In the genomic region with DNA sequence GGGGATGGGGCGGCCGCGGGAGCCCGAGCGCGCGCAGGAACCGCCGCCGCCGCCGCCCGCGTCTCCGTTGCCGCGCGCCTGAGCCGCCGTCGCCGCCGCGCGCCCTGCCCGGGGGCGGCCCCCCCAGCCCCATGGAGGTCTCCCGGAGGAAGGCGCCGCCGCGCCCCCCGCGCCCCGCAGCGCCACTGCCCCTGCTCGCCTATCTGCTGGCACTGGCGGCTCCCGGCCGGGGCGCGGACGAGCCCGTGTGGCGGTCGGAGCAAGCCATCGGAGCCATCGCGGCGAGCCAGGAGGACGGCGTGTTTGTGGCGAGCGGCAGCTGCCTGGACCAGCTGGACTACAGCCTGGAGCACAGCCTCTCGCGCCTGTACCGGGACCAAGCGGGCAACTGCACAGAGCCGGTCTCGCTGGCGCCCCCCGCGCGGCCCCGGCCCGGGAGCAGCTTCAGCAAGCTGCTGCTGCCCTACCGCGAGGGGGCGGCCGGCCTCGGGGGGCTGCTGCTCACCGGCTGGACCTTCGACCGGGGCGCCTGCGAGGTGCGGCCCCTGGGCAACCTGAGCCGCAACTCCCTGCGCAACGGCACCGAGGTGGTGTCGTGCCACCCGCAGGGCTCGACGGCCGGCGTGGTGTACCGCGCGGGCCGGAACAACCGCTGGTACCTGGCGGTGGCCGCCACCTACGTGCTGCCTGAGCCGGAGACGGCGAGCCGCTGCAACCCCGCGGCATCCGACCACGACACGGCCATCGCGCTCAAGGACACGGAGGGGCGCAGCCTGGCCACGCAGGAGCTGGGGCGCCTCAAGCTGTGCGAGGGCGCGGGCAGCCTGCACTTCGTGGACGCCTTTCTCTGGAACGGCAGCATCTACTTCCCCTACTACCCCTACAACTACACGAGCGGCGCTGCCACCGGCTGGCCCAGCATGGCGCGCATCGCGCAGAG, we compare ENCODE assay signal across 8 cellular contexts. TPM values are rescaled to one million over a fixed set of nuclear protein-coding genes. Genes with fewer than 3 reads are reported as not detected.
DNase-seq lines count a peak whose midpoint lies in the region; ATAC-seq and TF ChIP-seq lines count a peak whose summit lies in the region.

No MANE protein-coding gene starts in this region.

- H3K4me3 Mint-ChIP-seq in CD4-positive, alpha-beta T cell = peak overlapping the region; percentile 89

- no peaks in the 10 kb centered on the region for H3K36me3 ChIP-seq in SU-DHL-6 (ENCODE audit: low read length)
- H3K36me3 ChIP-seq in body of pancreas (replicated peaks in 1 of 2; ENCODE audit: insufficient read depth in 1 of 2, low read depth in 2 of 2) = no peaks in the 10 kb centered on the region
- no peaks in the 10 kb centered on the region for H3K36me3 ChIP-seq in iPS-20b (ENCODE audit: insufficient read depth, low read depth, low read length)

- H3K4me1 Mint-ChIP-seq in CD4-positive, alpha-beta T cell (ENCODE audit: low read depth) = peaks cover 38% of the 10 kb centered on the region

- ATAC-seq in CD4-positive, alpha-beta T cell (ENCODE audit: poor library complexity) = peak; percentile 33
- ATAC-seq in HG03342 (IDR thresholded peaks at IDR 0.05; ENCODE audit: unreplicated experiment) = peak; percentile 30
- ATAC-seq in body of pancreas = peak; percentile 6

- intact Hi-C loops in CD4-positive, alpha-beta T cell (cut with DNase I, micrococcal nuclease) = loop anchor here (2.0 to 10.0 kb wide), 7 partner anchors 60 to 1396 kb away; a partner anchor contains a TSS
- intact Hi-C loops in body of pancreas (cut with DNase I) = no loop called here

- no peak overlapping the region for H3K27ac ChIP-seq in CD4-positive, alpha-beta T cell (ENCODE audit: low read depth, low read length)
- peak overlapping the region; percentile 62 for H3K27ac ChIP-seq in SU-DHL-6 (ENCODE audit: low read depth, low read length)
- H3K27ac ChIP-seq in body of pancreas = peak overlapping the region in 1 of 4 donors; percentile 23
- H3K27ac ChIP-seq in iPS-20b (ENCODE audit: low read length) = no peak overlapping the region

- CTCF ChIA-PET in CD4-positive, alpha-beta T cell (lab: Charles Lee) = interaction anchor here (0.6 to 1.6 kb wide), 6 partner anchors 15 to 646 kb away, joined by 3 to 5 read pairs (median 4); no protein-coding TSS in a partner anchor

- no peaks in the 10 kb centered on the region for H3K27me3 ChIP-seq in CD4-positive, alpha-beta T cell (ENCODE audit: control insufficient read depth, insufficient read depth, low read length)
- H3K27me3 ChIP-seq in SU-DHL-6 (ENCODE audit: low read length) (no peaks in the 10 kb centered on the region), body of pancreas (peaks cover 0 to 9% of the 10 kb centered on the region in 2 donors), iPS-20b (ENCODE audit: insufficient read depth, low read length) (peaks cover 95% of the 10 kb centered on the region)

- peak in 9 of 10 experiments; percentile 7 to 43 (median 27) for DNase-seq in CD4-positive, alpha-beta T cell
- DNase-seq in body of pancreas (peak; percentile 15 to 60 (median 26)), LoVo (ENCODE audit: low spot score) (no peak)
- peak; percentile 57 for DNase-seq in stimulated activated CD4-positive, alpha-beta T cell treated with anti-CD3 and anti-CD28 coated beads, Interleukin-15, amount 100 ng/mL, for 24 hours

- H4K20me1 ChIP-seq in SU-DHL-6 (ENCODE audit: low read depth, low read length) = no peaks in the 10 kb centered on the region

- H3K4me2 ChIP-seq in SU-DHL-6 (ENCODE audit: low read depth, low read length, poor library complexity, severe bottlenecking) = peak overlapping the region; percentile 69

- POLR2A ChIA-PET in CD4-positive, alpha-beta T cell (lab: Charles Lee) = interaction anchor here (0.9 to 2.8 kb wide), 6 partner anchors 15 to 1220 kb away, joined by 3 to 22 read pairs (median 6); a partner anchor contains a TSS

- H3K9me3 ChIP-seq in CD4-positive, alpha-beta T cell (ENCODE audit: control insufficient read depth, low read length) = no peaks in the 10 kb centered on the region
- H3K9me3 ChIP-seq in SU-DHL-6 (ENCODE audit: insufficient read depth, low read length) (no peaks in the 10 kb centered on the region), body of pancreas (no peaks in the 10 kb centered on the region), iPS-20b (ENCODE audit: insufficient read depth, low read depth, low read length) (no peaks in the 10 kb centered on the region)

- H3K4me1 ChIP-seq in body of pancreas (peaks cover 31% of the 10 kb centered on the region), iPS-20b (ENCODE audit: insufficient read depth, low read length) (peaks cover 12% of the 10 kb centered on the region; the same call in 1 of the 2 replicates)

- no peaks in the 10 kb centered on the region for H3K9me3 Mint-ChIP-seq in CD4-positive, alpha-beta T cell

- peak overlapping the region; percentile 60 for H2AFZ ChIP-seq in SU-DHL-6 (ENCODE audit: low read depth, low read length, severe bottlenecking)

- H3K9ac ChIP-seq in SU-DHL-6 (ENCODE audit: low read length) (peak overlapping the region; percentile 69), iPS-20b (ENCODE audit: low read depth, low read length) (no peak overlapping the region)

- WGBS in body of pancreas, 2 donors = 1 to 2% methylated on average over 15 to 75 of the region's 124 CpGs

- H3K36me3 Mint-ChIP-seq in CD4-positive, alpha-beta T cell (ENCODE audit: low read depth) = no peaks in the 10 kb centered on the region

- H3K9me2 ChIP-seq in SU-DHL-6 (replicated peaks; ENCODE audit: insufficient read depth, low read length) = no peaks in the 10 kb centered on the region

- no peaks in the 10 kb centered on the region; the same call in 1 of the 2 replicates for H3K79me2 ChIP-seq in SU-DHL-6 (ENCODE audit: insufficient read depth, low read length)

- H3K27me3 Mint-ChIP-seq in CD4-positive, alpha-beta T cell = no peaks in the 10 kb centered on the region

- peaks cover 18% of the 10 kb centered on the region; the same call in 1 of the 2 replicates for H3F3A ChIP-seq in SU-DHL-6 (ENCODE audit: insufficient read depth)

- no peak overlapping the region for H3K27ac Mint-ChIP-seq in CD4-positive, alpha-beta T cell

- TF ChIP-seq CTCF in CD4-positive, alpha-beta T cell (IDR thresholded peaks at IDR 0.05) = peak; percentile 47
- TF ChIP-seq CTCF in SU-DHL-6 (IDR thresholded peaks at IDR 0.05; ENCODE audit: insufficient read depth, low read length, poor library complexity, severe bottlenecking) (peak; percentile 66), body of pancreas (IDR thresholded peaks at IDR 0.05) (peak in 1 of 7 experiments; percentile 40)

- TF ChIP-seq POLR2A in GM19193 (IDR thresholded peaks at IDR 0.05; ENCODE audit: extremely low read depth, insufficient read depth, insufficient read length) (peak; percentile 31), body of pancreas (IDR thresholded peaks at IDR 0.05) (no peak)

- H3K4me3 ChIP-seq in SU-DHL-6 (ENCODE audit: insufficient read depth, low read length, poor library complexity, severe bottlenecking) (peak overlapping the region; percentile 65), body of pancreas (peak overlapping the region in 1 of 2 donors; percentile 15), iPS-20b (ENCODE audit: low read length) (peak overlapping the region; percentile 67)

RNA-seq across cellular contexts. Expression of a gene that starts 0.7 kb away (rescaled TPM):
- 1 to 10 TPM; 5.2 to 5.3 TPM for total RNA-seq in CD4-positive, alpha-beta T cell
- 1 to 10 TPM; 3.9 to 4.9 TPM for total RNA-seq in body of pancreas
